8 cellular contexts compared by ENCODE assay signal in the genomic region with DNA sequence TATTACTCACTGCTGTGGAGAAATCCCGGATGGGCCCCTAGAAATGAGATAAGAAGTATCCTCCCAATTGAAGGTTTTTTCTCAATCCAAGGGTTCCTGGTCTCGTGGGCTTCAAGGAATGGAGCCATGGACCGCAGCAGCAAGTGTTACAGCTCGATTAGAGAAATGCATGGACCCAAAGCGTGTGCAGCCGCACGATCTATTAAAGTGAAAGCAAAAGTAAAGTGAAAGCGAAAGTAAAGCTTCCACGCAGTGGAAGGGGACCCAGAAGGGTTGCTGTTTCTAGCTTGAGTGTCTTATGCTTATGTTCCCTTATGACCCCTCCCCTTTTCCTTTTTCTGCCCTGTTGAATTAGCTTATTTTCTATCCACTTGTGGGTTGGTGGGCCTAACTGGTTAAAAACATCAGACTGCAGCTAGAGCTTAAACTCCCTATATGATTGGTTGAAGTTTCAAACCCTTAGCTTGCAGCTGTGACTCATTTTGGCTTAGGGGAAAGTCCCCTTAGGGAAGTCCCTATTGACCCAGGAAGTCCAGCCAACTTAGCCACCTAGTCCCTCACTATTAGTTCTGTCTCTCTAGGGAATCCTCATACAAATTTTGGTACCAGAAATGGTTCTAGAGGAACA.
DNase-seq lines count a peak whose midpoint lies in the region; ATAC-seq, FAIRE-seq and TF ChIP-seq lines count a peak whose summit lies in the region.

No MANE protein-coding gene starts in this region.

- H3K27ac Mint-ChIP-seq in T-cell (peak overlapping the region; percentile 94 to 98), chondrocyte (ENCODE audit: unreplicated experiment) (no peak overlapping the region)
- H3K27ac Mint-ChIP-seq in naive thymus-derived CD8-positive, alpha-beta T cell = peak overlapping the region; percentile 95 to 99 (median 96)

- no peaks in the 10 kb centered on the region for H3K27me3 Mint-ChIP-seq in T-cell
- H3K27me3 Mint-ChIP-seq in naive thymus-derived CD8-positive, alpha-beta T cell = no peaks in the 10 kb centered on the region
- no peaks in the 10 kb centered on the region for H3K27me3 Mint-ChIP-seq in chondrocyte (ENCODE audit: low read depth)

- no peak for FAIRE-seq in bronchial epithelial cell (lab: Jason Lieb, UNC)

- H3K36me3 Mint-ChIP-seq in T-cell (peaks cover 5% of the 10 kb centered on the region), chondrocyte (ENCODE audit: low read depth) (no peaks in the 10 kb centered on the region)
- peaks cover 2 to 4% (median 4%) of the 10 kb centered on the region in 3 donors for H3K36me3 Mint-ChIP-seq in naive thymus-derived CD8-positive, alpha-beta T cell

- no peaks in the 10 kb centered on the region for H3K27me3 ChIP-seq in bronchial epithelial cell (ENCODE audit: control insufficient read depth, insufficient read depth, low read length)

- ATAC-seq in HG02642 (IDR thresholded peaks at IDR 0.05; ENCODE audit: poor library complexity, unreplicated experiment) (peak; percentile 78), T-cell (replicated peaks in 1 of 4) (peak; percentile 76 to 86 (median 78))
- ATAC-seq in naive thymus-derived CD8-positive, alpha-beta T cell = peak; percentile 82 to 88

- H3K4me3 ChIP-seq in bronchial epithelial cell (ENCODE audit: low read depth, low read length) = no peak overlapping the region

- no peaks in the 10 kb centered on the region for H3K9me3 Mint-ChIP-seq in T-cell
- H3K9me3 Mint-ChIP-seq in naive thymus-derived CD8-positive, alpha-beta T cell = peaks cover 0 to 3% (median 0%) of the 10 kb centered on the region in 9 donors
- peaks cover 15% of the 10 kb centered on the region for H3K9me3 Mint-ChIP-seq in chondrocyte (ENCODE audit: low read depth)

- TF ChIP-seq CTCF in bronchial epithelial cell (IDR thresholded peaks at IDR 0.05; ENCODE audit: insufficient read depth, low read length, severe bottlenecking) = no peak
- TF ChIP-seq CTCF in chondrocyte (IDR thresholded peaks at IDR 0.05) = no peak

- POLR2A ChIA-PET in T-cell (lab: Charles Lee) = no interaction called here
- POLR2A ChIA-PET in naive thymus-derived CD8-positive, alpha-beta T cell (lab: Charles Lee) = no interaction called here

- H3K4me1 Mint-ChIP-seq in T-cell (peaks cover 48 to 51% (median 50%) of the 10 kb centered on the region in 3 donors), chondrocyte (ENCODE audit: low read depth) (no peaks in the 10 kb centered on the region)
- H3K4me1 Mint-ChIP-seq in naive thymus-derived CD8-positive, alpha-beta T cell = peaks cover 14 to 62% (median 45%) of the 10 kb centered on the region in 4 donors

- DNase-seq in NCI-H510A treated with DMSO at 0.1 percent for 48 hours (lab: John Stamatoyannopoulos, UW) (peak; percentile 59), NCI-H510A (lab: John Stamatoyannopoulos, UW) (no peak), NAMALWA (ENCODE audit: low spot score) (peak; percentile 94), T-cell (peak in 30 of 34 experiments; percentile 7 to 50 (median 27)), bronchial epithelial cell (ENCODE audit: low read depth) (peak; percentile 7), chondrocyte (ENCODE audit: low spot score) (no peak)
- DNase-seq in naive thymus-derived CD8-positive, alpha-beta T cell = peak in 9 of 10 donors; percentile 12 to 70 (median 40)

- H3K4me3 Mint-ChIP-seq in T-cell = peak overlapping the region; percentile 91 to 97 (median 94)
- H3K4me3 Mint-ChIP-seq in naive thymus-derived CD8-positive, alpha-beta T cell = peak overlapping the region; percentile 93 to 98 (median 95)
- H3K4me3 Mint-ChIP-seq in chondrocyte (ENCODE audit: unreplicated experiment) = no peak overlapping the region

- H3K36me3 ChIP-seq in bronchial epithelial cell (ENCODE audit: control insufficient read depth, insufficient read depth, low read length) = no peaks in the 10 kb centered on the region

- CTCF ChIA-PET in T-cell (lab: Charles Lee) = interaction anchor here in 1 of 2 donors (0.6 kb wide), 1 partner anchor 325 kb away, joined by 3 read pairs; no protein-coding TSS in a partner anchor

Comparison
In these comparisons a context has a peak if more than half of its experiments do, and no peak if none do; other contexts are left out.
1. DNase-seq: peak in NCI-H510A treated with DMSO at 0.1 percent for 48 hours (single experiment), NAMALWA (single experiment), T-cell (30 of 34), bronchial epithelial cell (single experiment) and naive thymus-derived CD8-positive, alpha-beta T cell (9 of 10); none in NCI-H510A (single experiment) and chondrocyte (single experiment).
2. Peak in every context shown above with its lines, with median percentiles within 50 percentile points of each other: ATAC-seq.